ENCODE assay signal across 16 cellular contexts in genomic region chr10:72803119-72803505, GRCh38.
DNase-seq lines count a peak whose midpoint lies in the region; ATAC-seq and TF ChIP-seq lines count a peak whose summit lies in the region.
"Had no signal": no experiment of that assay in that cellular context is flagged by ENCODE, and none has a peak within 500 bp of the region (broad histone marks: within the 10 kb centered on the region; RNA-seq: fewer than 3 reads in every experiment).

No MANE protein-coding gene starts in this region.

- ATAC-seq in activated naive CD8-positive, alpha-beta T cell treated with anti-CD3 and anti-CD28 coated beads, Interleukin-2, amount 50 U/mL, for 24 hours = no peak
- no peak for ATAC-seq in HG03097 (IDR thresholded peaks at IDR 0.05; ENCODE audit: low FRiP score, unreplicated experiment)
- ATAC-seq: K562 had no signal

- H3K27me3 Mint-ChIP-seq in nephron (ENCODE audit: low read depth) = no peaks in the 10 kb centered on the region
- no peaks in the 10 kb centered on the region for H3K27me3 Mint-ChIP-seq in activated naive CD8-positive, alpha-beta T cell treated with anti-CD3 and anti-CD28 coated beads, Interleukin-2, amount 50 U/mL, for 24 hours
- H3K27me3 Mint-ChIP-seq: activated CD4-positive, alpha-beta T cell treated with anti-CD3 and anti-CD28 coated beads, Interleukin-2, amount 10 ng/mL, durations not matched to agents 7 days and 5 days; activated naive CD8-positive, alpha-beta T cell; B cell had no signal

- no peaks in the 10 kb centered on the region for H4K20me1 ChIP-seq in KMS-11 (ENCODE audit: insufficient read depth)

- no peaks in the 10 kb centered on the region for H3K9me3 Mint-ChIP-seq in nephron
- H3K9me3 Mint-ChIP-seq in activated naive CD8-positive, alpha-beta T cell treated with anti-CD3 and anti-CD28 coated beads, Interleukin-2, amount 50 U/mL, for 24 hours = no peaks in the 10 kb centered on the region

- H3K4me2 ChIP-seq in KMS-11 = peak overlapping the region; percentile 31; the same call in 1 of the 2 replicates

- H3K36me3 Mint-ChIP-seq in nephron (ENCODE audit: low read depth) = no peaks in the 10 kb centered on the region
- peaks cover 4% of the 10 kb centered on the region for H3K36me3 Mint-ChIP-seq in activated naive CD8-positive, alpha-beta T cell treated with anti-CD3 and anti-CD28 coated beads, Interleukin-2, amount 50 U/mL, for 24 hours (ENCODE audit: low read depth)

- H3K4me1 Mint-ChIP-seq in nephron = peaks cover 22% of the 10 kb centered on the region
- peaks cover 17% of the 10 kb centered on the region for H3K4me1 Mint-ChIP-seq in activated naive CD8-positive, alpha-beta T cell treated with anti-CD3 and anti-CD28 coated beads, Interleukin-2, amount 50 U/mL, for 24 hours
- H3K4me1 Mint-ChIP-seq: B cell had no signal

- H3K36me3 ChIP-seq in KMS-11 (ENCODE audit: insufficient read depth) = no peaks in the 10 kb centered on the region

- peak; percentile 15 for DNase-seq in AG20443 (ENCODE audit: low spot score)
- peak; percentile 40 for DNase-seq in choroid plexus epithelial cell (ENCODE audit: low read depth)
- DNase-seq in activated naive CD8-positive, alpha-beta T cell treated with anti-CD3 and anti-CD28 coated beads, Interleukin-2, amount 50 U/mL, for 24 hours = no peak
- no peak for DNase-seq in NOMO-1 treated with dmso at 0.1 percent for 144 hours (lab: John Stamatoyannopoulos, UW; ENCODE audit: unreplicated experiment)
- no peak for DNase-seq in islet precursor cell
- DNase-seq: activated CD4-positive, alpha-beta T cell treated with anti-CD3 and anti-CD28 coated beads, Interleukin-2, amount 10 ng/mL, durations not matched to agents 7 days and 5 days; head of caudate nucleus; NCI-H1105 treated with DMSO at 0.1 percent for 48 hours; SHP77; T-helper 9 cell had no signal

- H3K27me3 ChIP-seq in KMS-11 (ENCODE audit: insufficient read depth, low read depth) = no peaks in the 10 kb centered on the region

- peak overlapping the region; percentile 66 to 74 (median 71) for H3K27ac Mint-ChIP-seq in nephron
- H3K27ac Mint-ChIP-seq in activated naive CD8-positive, alpha-beta T cell treated with anti-CD3 and anti-CD28 coated beads, Interleukin-2, amount 50 U/mL, for 24 hours = no peak overlapping the region
- H3K27ac Mint-ChIP-seq: activated CD4-positive, alpha-beta T cell treated with anti-CD3 and anti-CD28 coated beads, Interleukin-2, amount 10 ng/mL, durations not matched to agents 7 days and 5 days; activated naive CD8-positive, alpha-beta T cell; B cell had no signal

- H3K4me1 ChIP-seq in KMS-11 (ENCODE audit: low read depth, poor library complexity, severe bottlenecking) = peaks cover 20% of the 10 kb centered on the region

- H3K27ac ChIP-seq in KMS-11 = no peak overlapping the region

- H3K4me3 ChIP-seq in KMS-11 (IDR thresholded peaks at IDR 0.05; ENCODE audit: insufficient read depth, low read depth, low read length) (no peak overlapping the region), choroid plexus epithelial cell (ENCODE audit: low read depth, low read length) (peak overlapping the region; percentile 40)
- H3K4me3 ChIP-seq: K562 had no signal

- H3K4me3 Mint-ChIP-seq in nephron = peak overlapping the region in 1 of 3 experiments; percentile 22
- no peak overlapping the region for H3K4me3 Mint-ChIP-seq in activated naive CD8-positive, alpha-beta T cell treated with anti-CD3 and anti-CD28 coated beads, Interleukin-2, amount 50 U/mL, for 24 hours
- H3K4me3 Mint-ChIP-seq: activated CD4-positive, alpha-beta T cell treated with anti-CD3 and anti-CD28 coated beads, Interleukin-2, amount 10 ng/mL, durations not matched to agents 7 days and 5 days; activated naive CD8-positive, alpha-beta T cell; B cell had no signal

- no peak for TF ChIP-seq CTCF in KMS-11 (conservative IDR thresholded peaks at IDR 0.05; ENCODE audit: low read depth, low read length)
- TF ChIP-seq CTCF in choroid plexus epithelial cell (conservative IDR thresholded peaks at IDR 0.05; ENCODE audit: low read depth, low read length) = no peak
- no peak for TF ChIP-seq CTCF in nephron (IDR thresholded peaks at IDR 0.05; ENCODE audit: unreplicated experiment in 3 of 3)

- H3K9ac ChIP-seq in KMS-11 = no peak overlapping the region

- no peaks in the 10 kb centered on the region for H3K79me2 ChIP-seq in KMS-11 (ENCODE audit: insufficient read depth, low read depth)

- H2AFZ ChIP-seq in KMS-11 (ENCODE audit: low read depth) = no peak overlapping the region

Comparison
In these comparisons a context has a peak if more than half of its experiments do, and no peak if none do; other contexts are left out.
1. DNase-seq: peak in AG20443 (single experiment) and choroid plexus epithelial cell (single experiment); none in activated naive CD8-positive, alpha-beta T cell treated with anti-CD3 and anti-CD28 coated beads, Interleukin-2, amount 50 U/mL, for 24 hours (single experiment), NOMO-1 treated with dmso at 0.1 percent for 144 hours (single experiment) and islet precursor cell (single experiment).